In genomic region chr2:109532728-109533076, GRCh38 we compare ENCODE assay signal across 14 cellular contexts.
DNase-seq lines count a peak whose midpoint lies in the region; TF ChIP-seq lines count a peak whose summit lies in the region.
"Had no signal": no experiment of that assay in that cellular context is flagged by ENCODE, and none has a peak within 500 bp of the region (broad histone marks: within the 10 kb centered on the region; RNA-seq: fewer than 3 reads in every experiment).

No MANE protein-coding gene starts in this region.

- H3K4me1 ChIP-seq in left ventricle myocardium inferior: peaks cover 30% of the 10 kb centered on the region
- H3K4me1 ChIP-seq: BE2C had no signal

- H3K36me3 ChIP-seq in left ventricle myocardium inferior: no peaks in the 10 kb centered on the region
- H3K36me3 ChIP-seq: BE2C had no signal

- no peak overlapping the region for H3K27ac ChIP-seq in left ventricle myocardium inferior (replicated peaks)

- H3K9me3 ChIP-seq in left ventricle myocardium inferior (replicated peaks): no peaks in the 10 kb centered on the region
- H3K9me3 ChIP-seq: BE2C had no signal

- H3K4me3 ChIP-seq in left ventricle myocardium inferior: no peak overlapping the region

- no peaks in the 10 kb centered on the region for H3K27me3 ChIP-seq in left ventricle myocardium inferior (ENCODE audit: low read depth)
- H3K27me3 ChIP-seq: BE2C had no signal

- DNase-seq in cardiac septum (ENCODE audit: low spot score) (peak; percentile 59), left ventricle myocardium inferior (no peak), mesenteric fat pad (ENCODE audit: low spot score) (peak; percentile 16), posterior vena cava (ENCODE audit: low spot score) (peak; percentile 36), SK-N-DZ (ENCODE audit: low spot score) (no peak)
- no peak for DNase-seq in stimulated activated CD4-positive, alpha-beta T cell treated with anti-CD3 and anti-CD28 coated beads, Interleukin-4, amount 100 ng/mL, for 4 hours
- DNase-seq in stimulated activated CD4-positive, alpha-beta T cell treated with anti-CD3 and anti-CD28 coated beads, Interleukin-12 subunit alpha, Interleukin-12 subunit beta, amount 100 ng/mL, for 4 hours: no peak
- DNase-seq: BE2C; Caco-2; CD8-positive, alpha-beta memory T cell; DND-41; GDM1; HCEC 1CT; HFFc6 had no signal

- no peak for TF ChIP-seq CTCF in left ventricle myocardium inferior (IDR thresholded peaks at IDR 0.05; ENCODE audit: borderline replicate concordance)

- intact Hi-C loops in cardiac septum (cut with DNase I): no loop called here
- intact Hi-C loops in left ventricle myocardium inferior (cut with micrococcal nuclease): no loop called here
- intact Hi-C loops in posterior vena cava (cut with DNase I): no loop called here

Comparison
In these comparisons a context has a peak if more than half of its experiments do, and no peak if none do; other contexts are left out.
1. DNase-seq: peak in cardiac septum (single experiment), mesenteric fat pad (single experiment) and posterior vena cava (single experiment); none in left ventricle myocardium inferior (single experiment), SK-N-DZ (single experiment), stimulated activated CD4-positive, alpha-beta T cell treated with anti-CD3 and anti-CD28 coated beads, Interleukin-4, amount 100 ng/mL, for 4 hours (0 of 2) and stimulated activated CD4-positive, alpha-beta T cell treated with anti-CD3 and anti-CD28 coated beads, Interleukin-12 subunit alpha, Interleukin-12 subunit beta, amount 100 ng/mL, for 4 hours (single experiment).